In genomic region chr12:124424516-124424905, GRCh38 we compare ENCODE assay signal across 22 cellular contexts.
DNase-seq lines count a peak whose midpoint lies in the region; ATAC-seq and TF ChIP-seq lines count a peak whose summit lies in the region.
"Had no signal": no experiment of that assay in that cellular context is flagged by ENCODE, and none has a peak within 500 bp of the region (broad histone marks: within the 10 kb centered on the region; RNA-seq: fewer than 3 reads in every experiment).

No MANE protein-coding gene starts in this region.

- H3K4me1 ChIP-seq in heart right ventricle (peaks cover 49 to 83% (median 73%) of the 10 kb centered on the region in 9 donors), esophagus muscularis mucosa (peaks cover 74 to 86% (median 82%) of the 10 kb centered on the region in 4 donors), vagina (peaks cover 69% of the 10 kb centered on the region)

- no peaks in the 10 kb centered on the region for H3K9me3 Mint-ChIP-seq in progenitor cell of endocrine pancreas (ENCODE audit: low read depth)
- H3K9me3 Mint-ChIP-seq: activated naive CD8-positive, alpha-beta T cell treated with anti-CD3 and anti-CD28 coated beads, Interleukin-2, amount 10 ng/mL, durations not matched to agents 7 days and 5 days; activated T-helper 17 cell treated with anti-CD3 and anti-CD28 coated beads, Interleukin-2, amount 50 U/mL, for 72 hours; endodermal cell; neural crest cell had no signal

- peaks cover 20% of the 10 kb centered on the region for H3K36me3 Mint-ChIP-seq in progenitor cell of endocrine pancreas (ENCODE audit: insufficient read depth)

- TF ChIP-seq EP300 in esophagus muscularis mucosa (IDR thresholded peaks at IDR 0.05): no peak

- peak overlapping the region in 7 of 10 donors; percentile 6 to 97 (median 90) for H3K27ac ChIP-seq in heart right ventricle
- H3K27ac ChIP-seq in esophagus muscularis mucosa (replicated peaks in 1 of 4): peak overlapping the region; percentile 88 to 97 (median 93)
- peak overlapping the region; percentile 89 for H3K27ac ChIP-seq in vagina

- H3K4me3 Mint-ChIP-seq in progenitor cell of endocrine pancreas (ENCODE audit: low read depth): no peak overlapping the region
- H3K4me3 Mint-ChIP-seq: activated naive CD8-positive, alpha-beta T cell treated with anti-CD3 and anti-CD28 coated beads, Interleukin-2, amount 10 ng/mL, durations not matched to agents 7 days and 5 days; activated T-helper 17 cell treated with anti-CD3 and anti-CD28 coated beads, Interleukin-2, amount 50 U/mL, for 72 hours; endodermal cell; neural crest cell had no signal

- H3K9me3 ChIP-seq in heart right ventricle (no peaks in the 10 kb centered on the region), esophagus muscularis mucosa (no peaks in the 10 kb centered on the region), vagina (no peaks in the 10 kb centered on the region)

- H3K27ac Mint-ChIP-seq in progenitor cell of endocrine pancreas: peak overlapping the region; percentile 49
- H3K27ac Mint-ChIP-seq: activated naive CD8-positive, alpha-beta T cell treated with anti-CD3 and anti-CD28 coated beads, Interleukin-2, amount 10 ng/mL, durations not matched to agents 7 days and 5 days; activated T-helper 17 cell treated with anti-CD3 and anti-CD28 coated beads, Interleukin-2, amount 50 U/mL, for 72 hours had no signal

- intact Hi-C loops in heart right ventricle (cut with DNase I): loop anchor here in 4 of 10 donors (5.0 to 10.0 kb wide), 3 partner anchors 37 to 140 kb away; partner anchors contain the start of gene NCOR2 (in 1 of the 4)
- intact Hi-C loops in left cardiac atrium (cut with DNase I): loop anchor here (5.0 to 10.0 kb wide), 2 partner anchors 37 to 60 kb away; no protein-coding TSS in a partner anchor
- intact Hi-C loops in esophagus muscularis mucosa (cut with DNase I): loop anchor here (5.0 kb wide), 2 partner anchors 42 to 93 kb away; no protein-coding TSS in a partner anchor
- intact Hi-C loops in vagina (cut with DNase I): loop anchor here (5.0 to 10.0 kb wide), 2 partner anchors 37 to 60 kb away; no protein-coding TSS in a partner anchor

- TF ChIP-seq POLR2A in esophagus muscularis mucosa (IDR thresholded peaks at IDR 0.05; ENCODE audit: low read depth) (no peak), vagina (IDR thresholded peaks at IDR 0.05) (no peak)

- H3K4me1 Mint-ChIP-seq in progenitor cell of endocrine pancreas (ENCODE audit: low read depth): no peaks in the 10 kb centered on the region
- H3K4me1 Mint-ChIP-seq: activated naive CD8-positive, alpha-beta T cell treated with anti-CD3 and anti-CD28 coated beads, Interleukin-2, amount 10 ng/mL, durations not matched to agents 7 days and 5 days; activated T-helper 17 cell treated with anti-CD3 and anti-CD28 coated beads, Interleukin-2, amount 50 U/mL, for 72 hours; endodermal cell had no signal

- peaks cover 0 to 88% (median 29%) of the 10 kb centered on the region in 9 donors for H3K36me3 ChIP-seq in heart right ventricle
- H3K36me3 ChIP-seq in esophagus muscularis mucosa: peaks cover 9 to 59% (median 43%) of the 10 kb centered on the region in 4 donors
- H3K36me3 ChIP-seq in vagina: peaks cover 0 to 26% of the 10 kb centered on the region in 2 donors

- H3K4me3 ChIP-seq in heart right ventricle (no peak overlapping the region), esophagus muscularis mucosa (no peak overlapping the region), vagina (no peak overlapping the region)
- H3K4me3 ChIP-seq: GM23248 had no signal

- TF ChIP-seq CTCF in heart right ventricle (IDR thresholded peaks at IDR 0.05): no peak
- no peak for TF ChIP-seq CTCF in esophagus muscularis mucosa (IDR thresholded peaks at IDR 0.05)
- TF ChIP-seq CTCF in progenitor cell of endocrine pancreas (IDR thresholded peaks at IDR 0.05; ENCODE audit: unreplicated experiment): no peak
- no peak for TF ChIP-seq CTCF in vagina (IDR thresholded peaks at IDR 0.05)

- H3K27me3 ChIP-seq in heart right ventricle: no peaks in the 10 kb centered on the region
- H3K27me3 ChIP-seq in esophagus muscularis mucosa: no peaks in the 10 kb centered on the region
- no peaks in the 10 kb centered on the region for H3K27me3 ChIP-seq in vagina

- WGBS in heart right ventricle, 2 donors: 91 to 95% methylated on average over 10 of the region's 10 CpGs
- WGBS in esophagus muscularis mucosa: 82% methylated on average over 7 of the region's 10 CpGs

- ATAC-seq in heart right ventricle (no peak), left cardiac atrium (no peak), HG02610 (IDR thresholded peaks at IDR 0.05; ENCODE audit: unreplicated experiment) (no peak), HG03196 (IDR thresholded peaks at IDR 0.05; ENCODE audit: unreplicated experiment) (no peak)
- ATAC-seq: activated T-helper 17 cell treated with anti-CD3 and anti-CD28 coated beads, Interleukin-2, amount 50 U/mL, for 72 hours had no signal

- H3K27me3 Mint-ChIP-seq in progenitor cell of endocrine pancreas: no peaks in the 10 kb centered on the region
- H3K27me3 Mint-ChIP-seq: activated naive CD8-positive, alpha-beta T cell treated with anti-CD3 and anti-CD28 coated beads, Interleukin-2, amount 10 ng/mL, durations not matched to agents 7 days and 5 days; activated T-helper 17 cell treated with anti-CD3 and anti-CD28 coated beads, Interleukin-2, amount 50 U/mL, for 72 hours had no signal

- DNase-seq in heart right ventricle: peak in 1 of 2 donors; percentile 15
- no peak for DNase-seq in left cardiac atrium
- no peak for DNase-seq in esophagus muscularis mucosa (ENCODE audit: extremely low spot score)
- DNase-seq in progenitor cell of endocrine pancreas (ENCODE audit: low spot score, unreplicated experiment): no peak
- no peak for DNase-seq in vagina (ENCODE audit: extremely low spot score in 2 of 2)
- DNase-seq in occipital lobe (lab: John Stamatoyannopoulos, UW): no peak
- DNase-seq: ACHN; activated CD4-positive, alpha-beta T cell treated with anti-CD3 and anti-CD28 coated beads, Interleukin-2, amount 50 U/mL, for 1 hour; activated naive CD8-positive, alpha-beta T cell treated with anti-CD3 and anti-CD28 coated beads, Interleukin-2, amount 10 ng/mL, durations not matched to agents 7 days and 5 days; C1 segment of cervical spinal cord; endodermal cell; GM23248; KBM-7; NCI-H146; NCI-H510A treated with DMSO at 0.1 percent for 48 hours; stimulated activated CD4-positive, alpha-beta T cell treated with anti-CD3 and anti-CD28 coated beads, Interleukin-4, amount 100 ng/mL, for 1 hour; stimulated activated naive CD4-positive, alpha-beta T cell treated with Interleukin-2 at 50 U/mL for 16 hours; trophoblast cell had no signal
